Comparison of ENCODE assay signal across 9 cellular contexts in genomic region chr1:201447911-201448871, GRCh38. TPM values are rescaled to one million over a fixed set of nuclear protein-coding genes. Genes with fewer than 3 reads are reported as not detected.
DNase-seq lines count a peak whose midpoint lies in the region; ATAC-seq, FAIRE-seq and TF ChIP-seq lines count a peak whose summit lies in the region.
"Had no signal": no experiment of that assay in that cellular context is flagged by ENCODE, and none has a peak within 500 bp of the region (broad histone marks: within the 10 kb centered on the region; RNA-seq: fewer than 3 reads in every experiment).

No MANE protein-coding gene starts in this region.

- intact Hi-C loops in K562 (cut with micrococcal nuclease) (loop anchor here (1.0 to 10.0 kb wide), 3 partner anchors 32 to 347 kb away; no protein-coding TSS in a partner anchor), spleen (cut with DNase I; ENCODE audit: low total_unique reads) (loop anchor here (10.0 kb wide), 1 partner anchor 67 kb away; no protein-coding TSS in a partner anchor)

- POLR2A ChIA-PET in K562 (lab: Yijun Ruan, JAX) = interaction anchor here (0.7 to 2.3 kb wide), 10 partner anchors 9 to 304 kb away, joined by 3 to 4 read pairs (median 4); no protein-coding TSS in a partner anchor

- H3K36me3 Mint-ChIP-seq in T-helper 2 cell treated with Interferon-gamma antibody and Interleukin-4, amounts not matched to agents 5 μg/mL and 100 μg/mL, for 36 hours (ENCODE audit: low read depth) = no peaks in the 10 kb centered on the region

- 17% methylated on average over 20 of the region's 20 CpGs for WGBS in K562 (ENCODE audit: insufficient coverage, low coverage, missing lambda C conversion rate)
- WGBS in spleen, 5 donors = 26 to 34% (median 31%) methylated on average over 17 to 20 of the region's 20 CpGs

- H3K9ac ChIP-seq in K562 (ENCODE audit: insufficient read depth in 1 of 2, low read depth in 2 of 2, low read length in 2 of 2) = no peak overlapping the region

- peaks cover 21% of the 10 kb centered on the region for H3K4me1 Mint-ChIP-seq in T-helper 2 cell treated with Interferon-gamma antibody and Interleukin-4, amounts not matched to agents 5 μg/mL and 100 μg/mL, for 36 hours (ENCODE audit: low read depth)

- peak; percentile 88 for FAIRE-seq in K562 (lab: Jason Lieb, UNC)

- H3K36me3 ChIP-seq in K562 (ENCODE audit: control insufficient read depth, insufficient read depth, low read length) (no peaks in the 10 kb centered on the region), spleen (no peaks in the 10 kb centered on the region)

- no peaks in the 10 kb centered on the region for H3K9me1 ChIP-seq in K562 (ENCODE audit: control insufficient read depth, insufficient read depth, low read length)

- TF ChIP-seq POLR2A in K562 (conservative IDR thresholded peaks at IDR 0.05) = no peak
- no peak for TF ChIP-seq POLR2A in spleen (IDR thresholded peaks at IDR 0.05)

- H3K4me1 ChIP-seq in K562 (replicated peaks in 1 of 2; ENCODE audit: control insufficient read depth in 2 of 2, insufficient read depth in 2 of 2, low read length in 2 of 2) = peaks cover 0 to 11% of the 10 kb centered on the region in 2 experiments; a peak in 3 of 5 replicates
- H3K4me1 ChIP-seq in spleen = peaks cover 0 to 44% (median 24%) of the 10 kb centered on the region in 6 donors

- peak overlapping the region; percentile 54; the same call in 1 of the 2 replicates for H2AFZ ChIP-seq in K562 (ENCODE audit: low read depth, low read length)

- no peaks in the 10 kb centered on the region for H3K79me2 ChIP-seq in K562 (ENCODE audit: control insufficient read depth, insufficient read depth, low read length)

- peak; percentile 73 for TF ChIP-seq CTCF in LNCaP clone FGC (IDR thresholded peaks at IDR 0.05; ENCODE audit: control insufficient read depth, extremely low read depth, insufficient read depth)
- TF ChIP-seq CTCF in K562 (IDR thresholded peaks at IDR 0.05 in 2 of 3, conservative IDR thresholded peaks at IDR 0.05 in 1 of 3; ENCODE audit: insufficient read depth in 2 of 3, low read depth in 1 of 3, low read length in 3 of 3) = peak; percentile 93 to 95 (median 94)
- peak; percentile 27 to 83 (median 76) for TF ChIP-seq CTCF in spleen (IDR thresholded peaks at IDR 0.05 in 8 of 11, conservative IDR thresholded peaks at IDR 0.05 in 3 of 11)

- H3K4me2 ChIP-seq in K562 (ENCODE audit: insufficient read depth, low read length) = no peak overlapping the region

- no peak overlapping the region for H3K4me3 Mint-ChIP-seq in T-helper 2 cell treated with Interferon-gamma antibody and Interleukin-4, amounts not matched to agents 5 μg/mL and 100 μg/mL, for 36 hours

- no peak overlapping the region for H3K27ac Mint-ChIP-seq in T-helper 2 cell treated with Interferon-gamma antibody and Interleukin-4, amounts not matched to agents 5 μg/mL and 100 μg/mL, for 36 hours

- H3K27me3 ChIP-seq in K562 (ENCODE audit: control insufficient read depth in 2 of 2, insufficient read depth in 2 of 2, low read length in 2 of 2) (peaks cover 8 to 20% of the 10 kb centered on the region in 2 experiments), spleen (replicated peaks in 1 of 7) (peaks cover 0 to 15% (median 0%) of the 10 kb centered on the region in 7 donors)

- H3K9me3 ChIP-seq in K562 (replicated peaks; ENCODE audit: control insufficient read depth, insufficient read depth, low read depth, low read length) (no peaks in the 10 kb centered on the region), spleen (no peaks in the 10 kb centered on the region)

- BruUV-seq in K562 (replicated peaks; lab: Mats Ljungman, UMichigan) = no TSS peak

- TF ChIP-seq EP300 in K562 (IDR thresholded peaks at IDR 0.05; ENCODE audit: low read length) = no peak

- ATAC-seq in GM21529 (IDR thresholded peaks at IDR 0.05; ENCODE audit: unreplicated experiment) = peak; percentile 88
- peak; percentile 100 for ATAC-seq in K562

- H4K20me1 ChIP-seq in K562 (replicated peaks; ENCODE audit: control insufficient read depth, insufficient read depth, low read length) = no peaks in the 10 kb centered on the region

- CTCF ChIA-PET in K562 (lab: Yijun Ruan, JAX; ENCODE audit: low intra/inter-chr PET ratio) = interaction anchor here (0.6 to 8.0 kb wide), 4 partner anchors 12 to 64 kb away, joined by 3 to 90 read pairs (median 24); no protein-coding TSS in a partner anchor

- H3K27me3 Mint-ChIP-seq in T-helper 2 cell treated with Interferon-gamma antibody and Interleukin-4, amounts not matched to agents 5 μg/mL and 100 μg/mL, for 36 hours (ENCODE audit: low read depth) = peaks cover 18% of the 10 kb centered on the region

- TF ChIP-seq RAD21 in K562 (CRISPR knock-in tag; conservative IDR thresholded peaks at IDR 0.05 in 1 of 2, IDR thresholded peaks at IDR 0.05 in 1 of 2) = peak; percentile 89 to 97

- H3K27ac ChIP-seq in K562 (ENCODE audit: extremely low read depth, low read depth, low read length) = no peak overlapping the region
- H3K27ac ChIP-seq in spleen = peak overlapping the region in 4 of 8 donors; percentile 24 to 37 (median 34)
- H3K27ac ChIP-seq: SK-N-MC had no signal

- in situ Hi-C loops in K562 (cut with MboI) = loop anchor here (5.0 kb wide), 1 partner anchor 64 kb away; no protein-coding TSS in a partner anchor

- DNase-seq in COLO668 (lab: John Stamatoyannopoulos, UW; ENCODE audit: unreplicated experiment) = peak; percentile 68
- no peak for DNase-seq in LNCaP clone FGC (ENCODE audit: low read depth)
- peak; percentile 32 for DNase-seq in T-helper 2 cell treated with Interferon-gamma antibody and Interleukin-4, amounts not matched to agents 5 μg/mL and 100 μg/mL, for 36 hours (ENCODE audit: low spot score)
- peak; percentile 86 to 94 (median 92) for DNase-seq in K562 (ENCODE audit: extremely low read depth in 1 of 4, low spot score in 3 of 4)
- peak; percentile 91 for DNase-seq in iPS-NIHi11 (ENCODE audit: low spot score)
- peak; percentile 88 for DNase-seq in spleen
- no peak for DNase-seq in amniotic stem cell (lab: John Stamatoyannopoulos, UW)

- no peaks in the 10 kb centered on the region for H3K9me3 Mint-ChIP-seq in T-helper 2 cell treated with Interferon-gamma antibody and Interleukin-4, amounts not matched to agents 5 μg/mL and 100 μg/mL, for 36 hours

- H3K4me3 ChIP-seq in LNCaP clone FGC (ENCODE audit: low read depth, low read length) (no peak overlapping the region), K562 (no peak overlapping the region), spleen (no peak overlapping the region)
- H3K4me3 ChIP-seq: SK-N-MC had no signal

RNA-seq across cellular contexts. Expression of gene PHLDA3, which starts 20.8 kb away (rescaled TPM):
- total RNA-seq in K562 (2011; cell fraction: chromatin; rRNA removed; ENCODE audit: low replicate concordance) = not detected in 2 replicates
- not detected in 2 replicates for total RNA-seq in K562 (2011; cell fraction: nucleolus; rRNA removed)
- total RNA-seq in K562 (2011; cell fraction: nucleoplasm; rRNA removed) = not detected in 2 replicates
- total RNA-seq in K562 (2014; rRNA removed) = 0.27 TPM in 1 of 2 replicates, not detected in the other
- total RNA-seq in K562 (2014; rRNA removed; fragmentation: Illumina TruSeq; extraction: Trizol) = not detected in 2 replicates
- not detected in 2 replicates for total RNA-seq in K562 (2015; rRNA removed; fragmentation: Illumina TruSeq; extraction: Trizol)
- total RNA-seq in K562 (2021) = 0.11 and 0.42 TPM in 2 replicates
- not detected in 2 replicates for polyA plus RNA-seq in K562 (2011; rRNA removed)
- 0.13 TPM in 1 of 2 replicates, not detected in the other for polyA plus RNA-seq in K562 (2011; cell fraction: cytosol; rRNA removed)
- 0.04 TPM in 1 of 2 replicates, not detected in the other for polyA plus RNA-seq in K562 (2011; cell fraction: nucleus; rRNA removed)
- not detected in 2 replicates for polyA plus RNA-seq in K562 (2012)
- not detected in 2 replicates for polyA plus RNA-seq in K562 (2014; fragmentation: Illumina TruSeq; extraction: Trizol)
- polyA plus RNA-seq in K562 (2014; fragmentation: Nextera tagmentation; extraction: Ambion mirVana) = not detected
- not detected in 2 replicates for polyA plus RNA-seq in K562 (2014; rRNA removed)
- polyA minus RNA-seq in K562 (2011; rRNA and poly(A)+ RNA removed) = not detected in 2 replicates
- not detected in 2 replicates for polyA minus RNA-seq in K562 (2011; cell fraction: cytosol; rRNA and poly(A)+ RNA removed)
- not detected in 2 replicates for polyA minus RNA-seq in K562 (2011; cell fraction: nucleus; rRNA and poly(A)+ RNA removed)
- total RNA-seq in spleen = 10 to 100 TPM in 3 of 7 donors, 1 to 10 TPM in 4; 3.7 to 17.4 (median 8.1) TPM
- polyA plus RNA-seq in spleen = 1 to 10 TPM; 3.6 to 8.7 (median 5.6) TPM

RNA-seq across cellular contexts. Expression of gene TNNI1, which starts 26.7 kb away (rescaled TPM):
- not detected in 2 replicates for total RNA-seq in K562 (2011; cell fraction: chromatin; rRNA removed; ENCODE audit: low replicate concordance)
- not detected in 2 replicates for total RNA-seq in K562 (2011; cell fraction: nucleolus; rRNA removed)
- not detected in 2 replicates for total RNA-seq in K562 (2011; cell fraction: nucleoplasm; rRNA removed)
- total RNA-seq in K562 (2014; rRNA removed) (not detected in 2 replicates), K562 (2014; rRNA removed; fragmentation: Illumina TruSeq; extraction: Trizol) (not detected in 2 replicates), K562 (2015; rRNA removed; fragmentation: Illumina TruSeq; extraction: Trizol) (not detected in 2 replicates), K562 (2021) (not detected in 2 replicates), spleen (not detected)
- polyA plus RNA-seq in K562 (2011; rRNA removed) (not detected in 2 replicates), K562 (2014; fragmentation: Illumina TruSeq; extraction: Trizol) (not detected in 2 replicates), K562 (2014; fragmentation: Nextera tagmentation; extraction: Ambion mirVana) (not detected), K562 (2014; rRNA removed) (not detected in 2 replicates), spleen (1 to 10 TPM in 1 of 3 donors, under 1 TPM in 2; 0.26 to 1.2 (median 0.26) TPM)
- polyA plus RNA-seq in K562 (2011; cell fraction: cytosol; rRNA removed) = not detected in 2 replicates
- polyA plus RNA-seq in K562 (2011; cell fraction: nucleus; rRNA removed) = not detected in 2 replicates
- not detected in 2 replicates for polyA plus RNA-seq in K562 (2012)
- not detected in 2 replicates for polyA minus RNA-seq in K562 (2011; rRNA and poly(A)+ RNA removed)
- not detected in 2 replicates for polyA minus RNA-seq in K562 (2011; cell fraction: cytosol; rRNA and poly(A)+ RNA removed)
- polyA minus RNA-seq in K562 (2011; cell fraction: nucleus; rRNA and poly(A)+ RNA removed) = not detected in 2 replicates

RNA-seq across cellular contexts. Expression of gene LAD1, which starts 49.1 kb away (rescaled TPM):
- total RNA-seq in K562 (2011; cell fraction: chromatin; rRNA removed; ENCODE audit: low replicate concordance) = not detected in 2 replicates
- total RNA-seq in K562 (2011; cell fraction: nucleolus; rRNA removed) = not detected in 2 replicates
- not detected in 2 replicates for total RNA-seq in K562 (2011; cell fraction: nucleoplasm; rRNA removed)
- total RNA-seq in K562 (2014; rRNA removed) (not detected in 2 replicates), K562 (2014; rRNA removed; fragmentation: Illumina TruSeq; extraction: Trizol) (not detected in 2 replicates), K562 (2015; rRNA removed; fragmentation: Illumina TruSeq; extraction: Trizol) (not detected in 2 replicates), K562 (2021) (0.25 and 0.31 TPM in 2 replicates), spleen (1 to 10 TPM in 2 of 7 donors, under 1 TPM in 2, not detected in 3; 0.64 to 2.0 (median 1.3) TPM)
- polyA plus RNA-seq in K562 (2011; rRNA removed) (not detected in 2 replicates), K562 (2014; fragmentation: Illumina TruSeq; extraction: Trizol) (not detected in 2 replicates), K562 (2014; fragmentation: Nextera tagmentation; extraction: Ambion mirVana) (not detected), K562 (2014; rRNA removed) (not detected in 2 replicates), spleen (1 to 10 TPM in 2 of 3 donors, under 1 TPM in 1; 0.96 to 4.0 (median 2.4) TPM)
- not detected in 2 replicates for polyA plus RNA-seq in K562 (2011; cell fraction: cytosol; rRNA removed)
- not detected in 2 replicates for polyA plus RNA-seq in K562 (2011; cell fraction: nucleus; rRNA removed)
- not detected in 2 replicates for polyA plus RNA-seq in K562 (2012)
- not detected in 2 replicates for polyA minus RNA-seq in K562 (2011; rRNA and poly(A)+ RNA removed)
- polyA minus RNA-seq in K562 (2011; cell fraction: cytosol; rRNA and poly(A)+ RNA removed) = not detected in 2 replicates
- polyA minus RNA-seq in K562 (2011; cell fraction: nucleus; rRNA and poly(A)+ RNA removed) = not detected in 2 replicates

RNA-seq across cellular contexts. Expression of gene CSRP1, which starts 58.7 kb away (rescaled TPM):
- total RNA-seq in K562 (2011; cell fraction: chromatin; rRNA removed; ENCODE audit: low replicate concordance) = 6.5 and 10.3 TPM in 2 replicates
- total RNA-seq in K562 (2011; cell fraction: nucleolus; rRNA removed) = 7.0 and 7.5 TPM in 2 replicates
- 7.3 and 8.9 TPM in 2 replicates for total RNA-seq in K562 (2011; cell fraction: nucleoplasm; rRNA removed)
- total RNA-seq in K562 (2014; rRNA removed) = 23.7 and 30.8 TPM in 2 replicates
- total RNA-seq in K562 (2014; rRNA removed; fragmentation: Illumina TruSeq; extraction: Trizol) = 19.6 and 22.6 TPM in 2 replicates
- 28.3 and 30.3 TPM in 2 replicates for total RNA-seq in K562 (2015; rRNA removed; fragmentation: Illumina TruSeq; extraction: Trizol)
- total RNA-seq in K562 (2021) = 25.7 and 28.2 TPM in 2 replicates
- 21.3 and 23.7 TPM in 2 replicates for polyA plus RNA-seq in K562 (2011; rRNA removed)
- 29.2 and 43.4 TPM in 2 replicates for polyA plus RNA-seq in K562 (2011; cell fraction: cytosol; rRNA removed)
- 14.3 and 20.0 TPM in 2 replicates for polyA plus RNA-seq in K562 (2011; cell fraction: nucleus; rRNA removed)
- polyA plus RNA-seq in K562 (2012) = 39.0 and 47.5 TPM in 2 replicates
- 34.6 and 39.4 TPM in 2 replicates for polyA plus RNA-seq in K562 (2014; fragmentation: Illumina TruSeq; extraction: Trizol)
- 10 to 100 TPM in 1 of 2 experiments, 1 to 10 TPM in 1; 6.8 to 11.0 TPM for polyA plus RNA-seq in K562 (2014; fragmentation: Nextera tagmentation; extraction: Ambion mirVana)
- 24.9 and 32.1 TPM in 2 replicates for polyA plus RNA-seq in K562 (2014; rRNA removed)
- polyA minus RNA-seq in K562 (2011; rRNA and poly(A)+ RNA removed) = 14.3 and 19.7 TPM in 2 replicates
- polyA minus RNA-seq in K562 (2011; cell fraction: cytosol; rRNA and poly(A)+ RNA removed) = 12.0 and 16.7 TPM in 2 replicates
- 7.7 and 8.8 TPM in 2 replicates for polyA minus RNA-seq in K562 (2011; cell fraction: nucleus; rRNA and poly(A)+ RNA removed)
- 100 to 1,000 TPM; 115 to 360 (median 188) TPM for total RNA-seq in spleen
- polyA plus RNA-seq in spleen = 100 to 1,000 TPM in 2 of 3 donors, 10 to 100 TPM in 1; 67.1 to 180 (median 108) TPM

Comparison
In these comparisons a context has a peak if more than half of its experiments do, and no peak if none do; other contexts are left out.
1. DNase-seq: peak in COLO668 (single experiment), T-helper 2 cell treated with Interferon-gamma antibody and Interleukin-4, amounts not matched to agents 5 μg/mL and 100 μg/mL, for 36 hours (single experiment), K562 (4 of 4), iPS-NIHi11 (single experiment) and spleen (single experiment); none in LNCaP clone FGC (single experiment) and amniotic stem cell (single experiment).
2. Peak in every context shown above with its lines, with median percentiles within 50 percentile points of each other: CTCF ChIP-seq.